1 cellular context compared by ENCODE assay signal in genomic region chrX:119871599-119872395, GRCh38.
TF ChIP-seq lines count a peak whose summit lies in the region.

NDUFA1 (plus strand) TSS chrX:119871832; CDS start chrX:119871912, 80 bp downstream.
RNF113A (minus strand) TSS chrX:119871733; CDS start chrX:119871613, 120 bp downstream.

TF ChIP-seq in HepG2, 621 proteins besides CTCF, POLR2A, EP300 and RAD21 (continued from another document and continues in another):
- TF ChIP-seq ZNF891 (CRISPR knock-in tag; IDR thresholded peaks at IDR 0.05) (no peak), DDIT3 (CRISPR knock-in tag; IDR thresholded peaks at IDR 0.05) (no peak), CHD4 (IDR thresholded peaks at IDR 0.05; ENCODE audit: borderline replicate concordance, low read length) (no peak), HOMEZ (CRISPR knock-in tag; IDR thresholded peaks at IDR 0.05; ENCODE audit: low read depth) (no peak), PCBP1 (IDR thresholded peaks at IDR 0.05; ENCODE audit: borderline replicate concordance, low read depth, low read length) (0 out of 2 replicates have a peak, but pooled peaks have one; percentile 23), ZNF430 (CRISPR knock-in tag; IDR thresholded peaks at IDR 0.05) (0 out of 2 replicates have a peak, but pooled peaks have one; percentile 20), ZNF589 (CRISPR knock-in tag; conservative IDR thresholded peaks at IDR 0.05) (no peak), DPF2 (CRISPR knock-in tag; IDR thresholded peaks at IDR 0.05; ENCODE audit: borderline replicate concordance, low read depth) (no peak), RBM39 (IDR thresholded peaks at IDR 0.05; ENCODE audit: low read depth, low read length, poor library complexity, severe bottlenecking) (no peak), ZNF556 (CRISPR knock-in tag; IDR thresholded peaks at IDR 0.05; ENCODE audit: borderline replicate concordance) (0 out of 2 replicates have a peak, but pooled peaks have one; percentile 35), MTA3 (CRISPR knock-in tag; IDR thresholded peaks at IDR 0.05) (no peak), ZNF605 (CRISPR knock-in tag; IDR thresholded peaks at IDR 0.05) (no peak), NCOA5 (CRISPR knock-in tag; IDR thresholded peaks at IDR 0.05) (no peak), ZNF205 (CRISPR knock-in tag; IDR thresholded peaks at IDR 0.05) (peak; percentile 69; the same call in 1 of the 2 replicates), SNAPC2 (CRISPR knock-in tag; IDR thresholded peaks at IDR 0.05) (no peak), POGZ (CRISPR knock-in tag; IDR thresholded peaks at IDR 0.05) (peak; percentile 54), HIC2 (CRISPR knock-in tag; IDR thresholded peaks at IDR 0.05; ENCODE audit: low read depth) (0 out of 2 replicates have a peak, but pooled peaks have one; percentile 30), ZNF431 (CRISPR knock-in tag; IDR thresholded peaks at IDR 0.05; ENCODE audit: borderline replicate concordance, low read depth) (no peak), TCF7L2 (IDR thresholded peaks at IDR 0.05; ENCODE audit: low read depth, low read length) (no peak), SALL2 (CRISPR knock-in tag; IDR thresholded peaks at IDR 0.05) (peak; percentile 60), ELF3 (CRISPR knock-in tag; IDR thresholded peaks at IDR 0.05) (peak; percentile 69), ZNF574 (CRISPR knock-in tag; IDR thresholded peaks at IDR 0.05) (peak; percentile 81), ZHX2 (IDR thresholded peaks at IDR 0.05; ENCODE audit: low read depth) (peak; percentile 63), ZHX2 (CRISPR knock-in tag; IDR thresholded peaks at IDR 0.05; ENCODE audit: borderline replicate concordance) (peak; percentile 72; the same call in 1 of the 2 replicates), TBX2 (CRISPR knock-in tag; IDR thresholded peaks at IDR 0.05; ENCODE audit: borderline replicate concordance) (peak; percentile 76), MED13 (CRISPR knock-in tag; IDR thresholded peaks at IDR 0.05) (peak; percentile 74), AFF4 (CRISPR knock-in tag; IDR thresholded peaks at IDR 0.05) (no peak), NKX3-1 (CRISPR knock-in tag; IDR thresholded peaks at IDR 0.05) (peak; percentile 91; the same call in 1 of the 2 replicates), ZNF773 (CRISPR knock-in tag; IDR thresholded peaks at IDR 0.05; ENCODE audit: borderline replicate concordance) (peak; percentile 53; the same call in 1 of the 2 replicates), PHF20 (CRISPR knock-in tag; IDR thresholded peaks at IDR 0.05) (peak; percentile 79)
- TF ChIP-seq, protein P1, sequence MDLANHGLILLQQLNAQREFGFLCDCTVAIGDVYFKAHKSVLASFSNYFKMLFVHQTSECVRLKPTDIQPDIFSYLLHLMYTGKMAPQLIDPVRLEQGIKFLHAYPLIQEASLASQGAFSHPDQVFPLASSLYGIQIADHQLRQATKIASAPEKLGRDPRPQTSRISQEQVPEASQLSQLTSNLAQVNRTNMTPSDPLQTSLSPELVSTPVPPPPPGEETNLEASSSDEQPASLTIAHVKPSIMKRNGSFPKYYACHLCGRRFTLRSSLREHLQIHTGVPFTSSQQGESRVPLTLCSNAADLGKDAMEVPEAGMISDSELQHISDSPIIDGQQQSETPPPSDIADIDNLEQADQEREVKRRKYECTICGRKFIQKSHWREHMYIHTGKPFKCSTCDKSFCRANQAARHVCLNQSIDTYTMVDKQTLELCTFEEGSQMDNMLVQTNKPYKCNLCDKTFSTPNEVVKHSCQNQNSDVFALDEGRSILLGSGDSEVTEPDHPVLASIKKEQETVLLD (CRISPR knock-in tag; IDR thresholded peaks at IDR 0.05; ENCODE audit: low read depth): 0 out of 2 replicates have a peak, but pooled peaks have one; percentile 52
- TF ChIP-seq, protein P2, sequence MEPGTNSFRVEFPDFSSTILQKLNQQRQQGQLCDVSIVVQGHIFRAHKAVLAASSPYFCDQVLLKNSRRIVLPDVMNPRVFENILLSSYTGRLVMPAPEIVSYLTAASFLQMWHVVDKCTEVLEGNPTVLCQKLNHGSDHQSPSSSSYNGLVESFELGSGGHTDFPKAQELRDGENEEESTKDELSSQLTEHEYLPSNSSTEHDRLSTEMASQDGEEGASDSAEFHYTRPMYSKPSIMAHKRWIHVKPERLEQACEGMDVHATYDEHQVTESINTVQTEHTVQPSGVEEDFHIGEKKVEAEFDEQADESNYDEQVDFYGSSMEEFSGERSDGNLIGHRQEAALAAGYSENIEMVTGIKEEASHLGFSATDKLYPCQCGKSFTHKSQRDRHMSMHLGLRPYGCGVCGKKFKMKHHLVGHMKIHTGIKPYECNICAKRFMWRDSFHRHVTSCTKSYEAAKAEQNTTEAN (CRISPR knock-in tag; conservative IDR thresholded peaks at IDR 0.05): peak; percentile 55; the same call in 1 of the 2 replicates
